11 cellular contexts compared by ENCODE assay signal in genomic region chr11:96213500-96213899, GRCh38.
DNase-seq lines count a peak whose midpoint lies in the region; ATAC-seq and TF ChIP-seq lines count a peak whose summit lies in the region.
"Had no signal": no experiment of that assay in that cellular context is flagged by ENCODE, and none has a peak within 500 bp of the region (broad histone marks: within the 10 kb centered on the region; RNA-seq: fewer than 3 reads in every experiment).

No MANE protein-coding gene starts in this region.

- H3K27me3 Mint-ChIP-seq in stimulated activated naive B cell treated with anti-CD40 and anti-IgM and Interleukin-4, amounts not matched to agents 10 μg/mL and 1 μg/mL and 100 μg/mL, for 72 hours, result no peaks in the 10 kb centered on the region
- no peaks in the 10 kb centered on the region for H3K27me3 Mint-ChIP-seq in activated T-helper 17 cell treated with anti-CD3 and anti-CD28 coated beads, Interleukin-2, amount 50 U/mL, for 72 hours
- H3K27me3 Mint-ChIP-seq: activated CD4-positive, alpha-beta T cell treated with anti-CD3 and anti-CD28 coated beads, Interleukin-2, amount 10 ng/mL, durations not matched to agents 7 days and 5 days had no signal

- peaks cover 46 to 65% of the 10 kb centered on the region in 2 donors for H3K4me1 Mint-ChIP-seq in stimulated activated naive B cell treated with anti-CD40 and anti-IgM and Interleukin-4, amounts not matched to agents 10 μg/mL and 1 μg/mL and 100 μg/mL, for 72 hours
- H3K4me1 Mint-ChIP-seq in activated T-helper 17 cell treated with anti-CD3 and anti-CD28 coated beads, Interleukin-2, amount 50 U/mL, for 72 hours, result peaks cover 40% of the 10 kb centered on the region

- H3K27ac Mint-ChIP-seq in stimulated activated naive B cell treated with anti-CD40 and anti-IgM and Interleukin-4, amounts not matched to agents 10 μg/mL and 1 μg/mL and 100 μg/mL, for 72 hours, result peak overlapping the region; percentile 47
- no peak overlapping the region for H3K27ac Mint-ChIP-seq in activated T-helper 17 cell treated with anti-CD3 and anti-CD28 coated beads, Interleukin-2, amount 50 U/mL, for 72 hours
- H3K27ac Mint-ChIP-seq: activated CD4-positive, alpha-beta T cell treated with anti-CD3 and anti-CD28 coated beads, Interleukin-2, amount 10 ng/mL, durations not matched to agents 7 days and 5 days had no signal

- DNase-seq in GM03348 (ENCODE audit: low spot score) (peak; percentile 32), left ventricle myocardium inferior (no peak), HuH-7 (ENCODE audit: low spot score) (no peak)
- DNase-seq in stimulated activated naive B cell treated with anti-CD40 and anti-IgM and Interleukin-4, amounts not matched to agents 10 μg/mL and 1 μg/mL and 100 μg/mL, for 72 hours, result no peak
- DNase-seq: activated CD4-positive, alpha-beta T cell treated with anti-CD3 and anti-CD28 coated beads, Interleukin-2, amount 10 ng/mL, durations not matched to agents 7 days and 5 days; effector memory CD4-positive, alpha-beta T cell; NCI-H2081 treated with DMSO at 0.1 percent for 48 hours; stimulated activated naive CD4-positive, alpha-beta T cell had no signal

- peaks cover 69% of the 10 kb centered on the region for H3K4me1 ChIP-seq in left ventricle myocardium inferior

- H3K9me3 Mint-ChIP-seq in stimulated activated naive B cell treated with anti-CD40 and anti-IgM and Interleukin-4, amounts not matched to agents 10 μg/mL and 1 μg/mL and 100 μg/mL, for 72 hours, result no peaks in the 10 kb centered on the region
- H3K9me3 Mint-ChIP-seq in activated T-helper 17 cell treated with anti-CD3 and anti-CD28 coated beads, Interleukin-2, amount 50 U/mL, for 72 hours, result no peaks in the 10 kb centered on the region
- H3K9me3 Mint-ChIP-seq: activated CD4-positive, alpha-beta T cell treated with anti-CD3 and anti-CD28 coated beads, Interleukin-2, amount 10 ng/mL, durations not matched to agents 7 days and 5 days had no signal

- H3K27me3 ChIP-seq in left ventricle myocardium inferior (ENCODE audit: low read depth), result no peaks in the 10 kb centered on the region

- H3K36me3 Mint-ChIP-seq in stimulated activated naive B cell treated with anti-CD40 and anti-IgM and Interleukin-4, amounts not matched to agents 10 μg/mL and 1 μg/mL and 100 μg/mL, for 72 hours, result peaks cover 0 to 4% of the 10 kb centered on the region in 2 donors
- peaks cover 4% of the 10 kb centered on the region for H3K36me3 Mint-ChIP-seq in activated T-helper 17 cell treated with anti-CD3 and anti-CD28 coated beads, Interleukin-2, amount 50 U/mL, for 72 hours (ENCODE audit: low read depth)

- no peaks in the 10 kb centered on the region for H3K36me3 ChIP-seq in left ventricle myocardium inferior

- peak overlapping the region; percentile 81 for H3K27ac ChIP-seq in left ventricle myocardium inferior (replicated peaks)

- H3K4me3 Mint-ChIP-seq in stimulated activated naive B cell treated with anti-CD40 and anti-IgM and Interleukin-4, amounts not matched to agents 10 μg/mL and 1 μg/mL and 100 μg/mL, for 72 hours, result no peak overlapping the region
- no peak overlapping the region for H3K4me3 Mint-ChIP-seq in activated T-helper 17 cell treated with anti-CD3 and anti-CD28 coated beads, Interleukin-2, amount 50 U/mL, for 72 hours
- H3K4me3 Mint-ChIP-seq: activated CD4-positive, alpha-beta T cell treated with anti-CD3 and anti-CD28 coated beads, Interleukin-2, amount 10 ng/mL, durations not matched to agents 7 days and 5 days had no signal

- intact Hi-C loops in left ventricle myocardium inferior (cut with micrococcal nuclease), result no loop called here

- no peaks in the 10 kb centered on the region for H3K9me3 ChIP-seq in left ventricle myocardium inferior (replicated peaks)

- ATAC-seq in SK-N-SH treated with all-trans-retinoic acid at 6 μM for 48 hours, result peak; percentile 66
- ATAC-seq in stimulated activated naive B cell treated with anti-CD40 and anti-IgM and Interleukin-4, amounts not matched to agents 10 μg/mL and 1 μg/mL and 100 μg/mL, for 72 hours (replicated peaks), result no peak
- ATAC-seq in HG02763 (IDR thresholded peaks at IDR 0.05; ENCODE audit: unreplicated experiment), result no peak
- no peak for ATAC-seq in activated T-helper 17 cell treated with anti-CD3 and anti-CD28 coated beads, Interleukin-2, amount 50 U/mL, for 72 hours (replicated peaks)

- no peak for TF ChIP-seq CTCF in left ventricle myocardium inferior (IDR thresholded peaks at IDR 0.05; ENCODE audit: borderline replicate concordance)

- H3K4me3 ChIP-seq in left ventricle myocardium inferior, result no peak overlapping the region

TF ChIP-seq in SK-N-SH treated with all-trans-retinoic acid at 6 μM for 48 hours, 23 proteins besides CTCF, POLR2A, EP300 and RAD21 (continues in another document):
- TF ChIP-seq ZC3H10 (CRISPR knock-in tag; IDR thresholded peaks at IDR 0.05), result 0 out of 2 replicates have a peak, but pooled peaks have one; percentile 78
- TF ChIP-seq ZNF565 (CRISPR knock-in tag; conservative IDR thresholded peaks at IDR 0.05; ENCODE audit: low read depth), result no peak
- no peak for TF ChIP-seq ZNF8 (CRISPR knock-in tag; IDR thresholded peaks at IDR 0.05)
- no peak for TF ChIP-seq OSR1 (CRISPR knock-in tag; IDR thresholded peaks at IDR 0.05)
- no peak for TF ChIP-seq ZFP30 (CRISPR knock-in tag; IDR thresholded peaks at IDR 0.05)
- 0 out of 2 replicates have a peak, but pooled peaks have one; percentile 26 for TF ChIP-seq CREB5 (CRISPR knock-in tag; IDR thresholded peaks at IDR 0.05; ENCODE audit: low read depth)
- TF ChIP-seq TSHZ2 (CRISPR knock-in tag; IDR thresholded peaks at IDR 0.05), result no peak
- no peak for TF ChIP-seq SNAI2 (CRISPR knock-in tag; IDR thresholded peaks at IDR 0.05)
- no peak for TF ChIP-seq PPARA (CRISPR knock-in tag; IDR thresholded peaks at IDR 0.05; ENCODE audit: borderline replicate concordance)
- TF ChIP-seq POU6F1 (CRISPR knock-in tag; IDR thresholded peaks at IDR 0.05; ENCODE audit: borderline replicate concordance, low read depth), result no peak
- TF ChIP-seq TCF4 (CRISPR knock-in tag; IDR thresholded peaks at IDR 0.05; ENCODE audit: borderline replicate concordance), result no peak
- TF ChIP-seq ISL1 (CRISPR knock-in tag; IDR thresholded peaks at IDR 0.05), result peak; percentile 79
- no peak for TF ChIP-seq BACH2 (CRISPR knock-in tag; IDR thresholded peaks at IDR 0.05; ENCODE audit: borderline replicate concordance)
- TF ChIP-seq TOX (CRISPR knock-in tag; IDR thresholded peaks at IDR 0.05; ENCODE audit: borderline replicate concordance), result no peak
